Comparison of ENCODE assay signal across 24 cellular contexts in genomic region chr2:239256297-239256696, GRCh38.
DNase-seq lines count a peak whose midpoint lies in the region; ATAC-seq and TF ChIP-seq lines count a peak whose summit lies in the region.
"Had no signal": no experiment of that assay in that cellular context is flagged by ENCODE, and none has a peak within 500 bp of the region (broad histone marks: within the 10 kb centered on the region; RNA-seq: fewer than 3 reads in every experiment).

No MANE protein-coding gene starts in this region.

- peaks cover 88% of the 10 kb centered on the region for H3K36me3 ChIP-seq in DND-41 (ENCODE audit: insufficient read depth, low read length)
- H3K36me3 ChIP-seq in stomach: no peaks in the 10 kb centered on the region
- no peaks in the 10 kb centered on the region for H3K36me3 ChIP-seq in SJCRH30
- H3K36me3 ChIP-seq: cardiac muscle cell had no signal

- ATAC-seq in DND-41 (ENCODE audit: insufficient read depth, low read depth): no peak
- ATAC-seq in left lobe of liver: no peak
- no peak for ATAC-seq in GM18511 (IDR thresholded peaks at IDR 0.05; ENCODE audit: unreplicated experiment)
- no peak for ATAC-seq in HG02759 (IDR thresholded peaks at IDR 0.05; ENCODE audit: unreplicated experiment)

- H3K27me3 ChIP-seq in DND-41 (ENCODE audit: insufficient read depth, low read length, poor library complexity) (no peaks in the 10 kb centered on the region), stomach (no peaks in the 10 kb centered on the region), SJCRH30 (no peaks in the 10 kb centered on the region)
- H3K27me3 ChIP-seq: cardiac muscle cell had no signal

- intact Hi-C loops in stomach (cut with DNase I; ENCODE audit: low total_unique reads): no loop called here

- no peak for DNase-seq in DND-41
- peak; percentile 32 for DNase-seq in left lobe of liver (ENCODE audit: low spot score)
- peak; percentile 22 for DNase-seq in stomach
- no peak for DNase-seq in SJCRH30
- DNase-seq: activated B cell treated with CpG ODN at 0.5 μM for 24 hours; activated CD4-positive, alpha-beta memory T cell treated with anti-CD3 and anti-CD28 coated beads for 36 hours; activated gamma-delta T cell; activated T-cell treated with anti-CD3 and anti-CD28 coated beads for 4 hours; CD8-positive, alpha-beta memory T cell; DMS153; foreskin fibroblast; MV-4-11; NCI-H1694 treated with DMSO at 0.1 percent for 48 hours; NCI-H2171 treated with DMSO at 0.1 percent for 48 hours; occipital lobe; T1000 had no signal

- no peak overlapping the region for H3K4me3 ChIP-seq in DND-41 (ENCODE audit: low read depth in 1 of 2, low read length in 2 of 2)
- H3K4me3 ChIP-seq in stomach: no peak overlapping the region
- H3K4me3 ChIP-seq in SJCRH30: no peak overlapping the region
- H3K4me3 ChIP-seq: cardiac muscle cell, lung had no signal

- H4K20me1 ChIP-seq in DND-41 (ENCODE audit: insufficient read depth, low read length): peaks cover 100% of the 10 kb centered on the region

- H3K27ac ChIP-seq in DND-41 (ENCODE audit: low read length): peak overlapping the region; percentile 40
- H3K27ac ChIP-seq in VCaP: peak overlapping the region; percentile 51
- no peak overlapping the region for H3K27ac ChIP-seq in stomach
- H3K27ac ChIP-seq in SJCRH30: no peak overlapping the region
- H3K27ac ChIP-seq: cardiac muscle cell, epithelial cell of prostate, KMS-11, RWPE1 had no signal

- H3K9ac ChIP-seq in DND-41 (ENCODE audit: low read depth, low read length): no peak overlapping the region
- H3K9ac ChIP-seq: KMS-11 had no signal

- TF ChIP-seq EP300 in stomach (IDR thresholded peaks at IDR 0.05): no peak

- H3K9me3 ChIP-seq in DND-41 (ENCODE audit: insufficient read depth, low read length, severe bottlenecking): no peaks in the 10 kb centered on the region
- peaks cover 0 to 4% (median 2%) of the 10 kb centered on the region in 4 donors for H3K9me3 ChIP-seq in stomach
- no peaks in the 10 kb centered on the region for H3K9me3 ChIP-seq in SJCRH30 (replicated peaks)

- H3K4me2 ChIP-seq in DND-41 (ENCODE audit: insufficient read depth, low read length): no peak overlapping the region
- H3K4me2 ChIP-seq: KMS-11 had no signal

- no peak for TF ChIP-seq POLR2A in stomach (IDR thresholded peaks at IDR 0.05)

- peaks cover 100% of the 10 kb centered on the region for H3K79me2 ChIP-seq in DND-41 (ENCODE audit: insufficient read depth, low read length)

- no peak overlapping the region for H2AFZ ChIP-seq in DND-41 (ENCODE audit: low read depth, low read length)

- no peak for TF ChIP-seq CTCF in DND-41 (IDR thresholded peaks at IDR 0.05; ENCODE audit: borderline replicate concordance, extremely low read depth, low read length, poor library complexity, severe bottlenecking)
- no peak for TF ChIP-seq CTCF in VCaP (conservative IDR thresholded peaks at IDR 0.05)
- no peak for TF ChIP-seq CTCF in stomach (IDR thresholded peaks at IDR 0.05)

- peaks cover 75% of the 10 kb centered on the region for H3K4me1 ChIP-seq in DND-41 (ENCODE audit: insufficient read depth, low read length)
- H3K4me1 ChIP-seq in stomach: peaks cover 9 to 73% (median 47%) of the 10 kb centered on the region in 4 donors
- peaks cover 15% of the 10 kb centered on the region for H3K4me1 ChIP-seq in SJCRH30

- 65 to 83% (median 78%) methylated on average over 6 of the region's 6 CpGs for WGBS in stomach, 5 donors

Comparison
In these comparisons a context has a peak if more than half of its experiments do, and no peak if none do; other contexts are left out.
1. DNase-seq: peak in left lobe of liver (single experiment) and stomach (single experiment); none in DND-41 (single experiment) and SJCRH30 (0 of 2).
2. H3K27ac ChIP-seq: peak in DND-41 (single experiment) and VCaP (single experiment); none in stomach (0 of 5) and SJCRH30 (single experiment).